1 cellular context compared by ENCODE assay signal in genomic region chr19:2866495-2867024, GRCh38.
TF ChIP-seq lines count a peak whose summit lies in the region.

No MANE protein-coding gene starts in this region.

TF ChIP-seq in HepG2, 621 proteins besides CTCF, POLR2A, EP300 and RAD21 (continues in another document):
- TF ChIP-seq BCL3 (CRISPR knock-in tag; IDR thresholded peaks at IDR 0.05) (no peak), RARA (CRISPR knock-in tag; IDR thresholded peaks at IDR 0.05) (peak; percentile 23; the same call in 1 of the 2 replicates), MAZ (IDR thresholded peaks at IDR 0.05; ENCODE audit: borderline replicate concordance, low read depth, low read length) (0 out of 2 replicates have a peak, but pooled peaks have one; percentile 16), MAZ (CRISPR knock-in tag; IDR thresholded peaks at IDR 0.05; ENCODE audit: low read depth) (no peak), ZBTB20 (CRISPR knock-in tag; IDR thresholded peaks at IDR 0.05; ENCODE audit: borderline replicate concordance, low read depth) (0 out of 2 replicates have a peak, but pooled peaks have one; percentile 16), ZMYM3 (CRISPR knock-in tag; IDR thresholded peaks at IDR 0.05) (peak; percentile 34; the same call in 1 of the 2 replicates), NR2F6 (IDR thresholded peaks at IDR 0.05) (peak; percentile 31; the same call in 1 of the 2 replicates), NR2F6 (CRISPR knock-in tag; IDR thresholded peaks at IDR 0.05) (peak; percentile 62), ZFX (CRISPR knock-in tag; IDR thresholded peaks at IDR 0.05; ENCODE audit: low read depth) (peak; percentile 53; the same call in 1 of the 2 replicates), ZNF280D (CRISPR knock-in tag; IDR thresholded peaks at IDR 0.05) (0 out of 2 replicates have a peak, but pooled peaks have one; percentile 32), ZNF644 (CRISPR knock-in tag; IDR thresholded peaks at IDR 0.05; ENCODE audit: low read depth) (peak; percentile 39; the same call in 1 of the 2 replicates), HOXA3 (CRISPR knock-in tag; IDR thresholded peaks at IDR 0.05) (peak; percentile 30; the same call in 1 of the 2 replicates), ZNF605 (CRISPR knock-in tag; IDR thresholded peaks at IDR 0.05) (peak; percentile 34; the same call in 1 of the 2 replicates), ZNF335 (CRISPR knock-in tag; IDR thresholded peaks at IDR 0.05) (peak; percentile 23), SOX5 (CRISPR knock-in tag; IDR thresholded peaks at IDR 0.05; ENCODE audit: borderline replicate concordance) (peak; percentile 4; the same call in 1 of the 2 replicates), ZSCAN21 (CRISPR knock-in tag; IDR thresholded peaks at IDR 0.05; ENCODE audit: borderline replicate concordance) (0 out of 2 replicates have a peak, but pooled peaks have one; percentile 5), ZBTB38 (CRISPR knock-in tag; IDR thresholded peaks at IDR 0.05) (0 out of 2 replicates have a peak, but pooled peaks have one; percentile 9), KDM5A (IDR thresholded peaks at IDR 0.05; ENCODE audit: borderline replicate concordance, low read length) (peak; percentile 4; the same call in 1 of the 2 replicates), ZNF296 (CRISPR knock-in tag; conservative IDR thresholded peaks at IDR 0.05) (0 out of 2 replicates have a peak, but pooled peaks have one; percentile 29), IRF2 (CRISPR knock-in tag; IDR thresholded peaks at IDR 0.05) (0 out of 2 replicates have a peak, but pooled peaks have one; percentile 23), ZNF761 (CRISPR knock-in tag; conservative IDR thresholded peaks at IDR 0.05) (0 out of 2 replicates have a peak, but pooled peaks have one; percentile 13), TMF1 (CRISPR knock-in tag; IDR thresholded peaks at IDR 0.05; ENCODE audit: low read depth) (0 out of 2 replicates have a peak, but pooled peaks have one; percentile 8), MAX (IDR thresholded peaks at IDR 0.05) (0 out of 2 replicates have a peak, but pooled peaks have one; percentile 7), ONECUT2 (CRISPR knock-in tag; IDR thresholded peaks at IDR 0.05) (no peak), SAP130 (CRISPR knock-in tag; IDR thresholded peaks at IDR 0.05; ENCODE audit: low read depth) (peak; percentile 43), ZNF891 (CRISPR knock-in tag; IDR thresholded peaks at IDR 0.05) (no peak), ZNF772 (CRISPR knock-in tag; IDR thresholded peaks at IDR 0.05) (no peak), GATAD2A (CRISPR knock-in tag; IDR thresholded peaks at IDR 0.05) (peak; percentile 10; the same call in 1 of the 2 replicates), ZBTB7A (CRISPR knock-in tag; IDR thresholded peaks at IDR 0.05) (peak; percentile 67; the same call in 1 of the 2 replicates), TSC22D2 (CRISPR knock-in tag; IDR thresholded peaks at IDR 0.05; ENCODE audit: borderline replicate concordance) (no peak), HDAC1 (CRISPR knock-in tag; IDR thresholded peaks at IDR 0.05) (peak; percentile 42; the same call in 1 of the 2 replicates), KAT8 (CRISPR knock-in tag; IDR thresholded peaks at IDR 0.05) (0 out of 2 replicates have a peak, but pooled peaks have one; percentile 10), ZNF431 (CRISPR knock-in tag; IDR thresholded peaks at IDR 0.05; ENCODE audit: borderline replicate concordance, low read depth) (no peak), ZNF136 (CRISPR knock-in tag; IDR thresholded peaks at IDR 0.05; ENCODE audit: low read depth) (0 out of 2 replicates have a peak, but pooled peaks have one; percentile 37), NCOA2 (CRISPR knock-in tag; IDR thresholded peaks at IDR 0.05) (peak; percentile 4), SPEN (CRISPR knock-in tag; IDR thresholded peaks at IDR 0.05; ENCODE audit: low read depth) (no peak), ZBTB7B (CRISPR knock-in tag; IDR thresholded peaks at IDR 0.05) (peak; percentile 66), ZNF329 (CRISPR knock-in tag; IDR thresholded peaks at IDR 0.05; ENCODE audit: low read depth) (no peak), ZNF781 (CRISPR knock-in tag; IDR thresholded peaks at IDR 0.05; ENCODE audit: borderline replicate concordance, not compliant biosample characterization) (peak; percentile 8)
- TF ChIP-seq, protein P1, sequence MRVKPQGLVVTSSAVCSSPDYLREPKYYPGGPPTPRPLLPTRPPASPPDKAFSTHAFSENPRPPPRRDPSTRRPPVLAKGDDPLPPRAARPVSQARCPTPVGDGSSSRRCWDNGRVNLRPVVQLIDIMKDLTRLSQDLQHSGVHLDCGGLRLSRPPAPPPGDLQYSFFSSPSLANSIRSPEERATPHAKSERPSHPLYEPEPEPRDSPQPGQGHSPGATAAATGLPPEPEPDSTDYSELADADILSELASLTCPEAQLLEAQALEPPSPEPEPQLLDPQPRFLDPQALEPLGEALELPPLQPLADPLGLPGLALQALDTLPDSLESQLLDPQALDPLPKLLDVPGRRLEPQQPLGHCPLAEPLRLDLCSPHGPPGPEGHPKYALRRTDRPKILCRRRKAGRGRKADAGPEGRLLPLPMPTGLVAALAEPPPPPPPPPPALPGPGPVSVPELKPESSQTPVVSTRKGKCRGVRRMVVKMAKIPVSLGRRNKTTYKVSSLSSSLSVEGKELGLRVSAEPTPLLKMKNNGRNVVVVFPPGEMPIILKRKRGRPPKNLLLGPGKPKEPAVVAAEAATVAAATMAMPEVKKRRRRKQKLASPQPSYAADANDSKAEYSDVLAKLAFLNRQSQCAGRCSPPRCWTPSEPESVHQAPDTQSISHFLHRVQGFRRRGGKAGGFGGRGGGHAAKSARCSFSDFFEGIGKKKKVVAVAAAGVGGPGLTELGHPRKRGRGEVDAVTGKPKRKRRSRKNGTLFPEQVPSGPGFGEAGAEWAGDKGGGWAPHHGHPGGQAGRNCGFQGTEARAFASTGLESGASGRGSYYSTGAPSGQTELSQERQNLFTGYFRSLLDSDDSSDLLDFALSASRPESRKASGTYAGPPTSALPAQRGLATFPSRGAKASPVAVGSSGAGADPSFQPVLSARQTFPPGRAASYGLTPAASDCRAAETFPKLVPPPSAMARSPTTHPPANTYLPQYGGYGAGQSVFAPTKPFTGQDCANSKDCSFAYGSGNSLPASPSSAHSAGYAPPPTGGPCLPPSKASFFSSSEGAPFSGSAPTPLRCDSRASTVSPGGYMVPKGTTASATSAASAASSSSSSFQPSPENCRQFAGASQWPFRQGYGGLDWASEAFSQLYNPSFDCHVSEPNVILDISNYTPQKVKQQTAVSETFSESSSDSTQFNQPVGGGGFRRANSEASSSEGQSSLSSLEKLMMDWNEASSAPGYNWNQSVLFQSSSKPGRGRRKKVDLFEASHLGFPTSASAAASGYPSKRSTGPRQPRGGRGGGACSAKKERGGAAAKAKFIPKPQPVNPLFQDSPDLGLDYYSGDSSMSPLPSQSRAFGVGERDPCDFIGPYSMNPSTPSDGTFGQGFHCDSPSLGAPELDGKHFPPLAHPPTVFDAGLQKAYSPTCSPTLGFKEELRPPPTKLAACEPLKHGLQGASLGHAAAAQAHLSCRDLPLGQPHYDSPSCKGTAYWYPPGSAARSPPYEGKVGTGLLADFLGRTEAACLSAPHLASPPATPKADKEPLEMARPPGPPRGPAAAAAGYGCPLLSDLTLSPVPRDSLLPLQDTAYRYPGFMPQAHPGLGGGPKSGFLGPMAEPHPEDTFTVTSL (CRISPR knock-in tag; IDR thresholded peaks at IDR 0.05; ENCODE audit: borderline replicate concordance): no peak
- TF ChIP-seq, protein P2, sequence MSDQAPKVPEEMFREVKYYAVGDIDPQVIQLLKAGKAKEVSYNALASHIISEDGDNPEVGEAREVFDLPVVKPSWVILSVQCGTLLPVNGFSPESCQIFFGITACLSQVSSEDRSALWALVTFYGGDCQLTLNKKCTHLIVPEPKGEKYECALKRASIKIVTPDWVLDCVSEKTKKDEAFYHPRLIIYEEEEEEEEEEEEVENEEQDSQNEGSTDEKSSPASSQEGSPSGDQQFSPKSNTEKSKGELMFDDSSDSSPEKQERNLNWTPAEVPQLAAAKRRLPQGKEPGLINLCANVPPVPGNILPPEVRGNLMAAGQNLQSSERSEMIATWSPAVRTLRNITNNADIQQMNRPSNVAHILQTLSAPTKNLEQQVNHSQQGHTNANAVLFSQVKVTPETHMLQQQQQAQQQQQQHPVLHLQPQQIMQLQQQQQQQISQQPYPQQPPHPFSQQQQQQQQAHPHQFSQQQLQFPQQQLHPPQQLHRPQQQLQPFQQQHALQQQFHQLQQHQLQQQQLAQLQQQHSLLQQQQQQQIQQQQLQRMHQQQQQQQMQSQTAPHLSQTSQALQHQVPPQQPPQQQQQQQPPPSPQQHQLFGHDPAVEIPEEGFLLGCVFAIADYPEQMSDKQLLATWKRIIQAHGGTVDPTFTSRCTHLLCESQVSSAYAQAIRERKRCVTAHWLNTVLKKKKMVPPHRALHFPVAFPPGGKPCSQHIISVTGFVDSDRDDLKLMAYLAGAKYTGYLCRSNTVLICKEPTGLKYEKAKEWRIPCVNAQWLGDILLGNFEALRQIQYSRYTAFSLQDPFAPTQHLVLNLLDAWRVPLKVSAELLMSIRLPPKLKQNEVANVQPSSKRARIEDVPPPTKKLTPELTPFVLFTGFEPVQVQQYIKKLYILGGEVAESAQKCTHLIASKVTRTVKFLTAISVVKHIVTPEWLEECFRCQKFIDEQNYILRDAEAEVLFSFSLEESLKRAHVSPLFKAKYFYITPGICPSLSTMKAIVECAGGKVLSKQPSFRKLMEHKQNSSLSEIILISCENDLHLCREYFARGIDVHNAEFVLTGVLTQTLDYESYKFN (CRISPR knock-in tag; conservative IDR thresholded peaks at IDR 0.05): peak; percentile 20; the same call in 1 of the 2 replicates
- TF ChIP-seq, protein P3, sequence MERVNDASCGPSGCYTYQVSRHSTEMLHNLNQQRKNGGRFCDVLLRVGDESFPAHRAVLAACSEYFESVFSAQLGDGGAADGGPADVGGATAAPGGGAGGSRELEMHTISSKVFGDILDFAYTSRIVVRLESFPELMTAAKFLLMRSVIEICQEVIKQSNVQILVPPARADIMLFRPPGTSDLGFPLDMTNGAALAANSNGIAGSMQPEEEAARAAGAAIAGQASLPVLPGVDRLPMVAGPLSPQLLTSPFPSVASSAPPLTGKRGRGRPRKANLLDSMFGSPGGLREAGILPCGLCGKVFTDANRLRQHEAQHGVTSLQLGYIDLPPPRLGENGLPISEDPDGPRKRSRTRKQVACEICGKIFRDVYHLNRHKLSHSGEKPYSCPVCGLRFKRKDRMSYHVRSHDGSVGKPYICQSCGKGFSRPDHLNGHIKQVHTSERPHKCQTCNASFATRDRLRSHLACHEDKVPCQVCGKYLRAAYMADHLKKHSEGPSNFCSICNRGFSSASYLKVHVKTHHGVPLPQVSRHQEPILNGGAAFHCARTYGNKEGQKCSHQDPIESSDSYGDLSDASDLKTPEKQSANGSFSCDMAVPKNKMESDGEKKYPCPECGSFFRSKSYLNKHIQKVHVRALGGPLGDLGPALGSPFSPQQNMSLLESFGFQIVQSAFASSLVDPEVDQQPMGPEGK (CRISPR knock-in tag; IDR thresholded peaks at IDR 0.05): peak; percentile 37
- TF ChIP-seq, protein P4, sequence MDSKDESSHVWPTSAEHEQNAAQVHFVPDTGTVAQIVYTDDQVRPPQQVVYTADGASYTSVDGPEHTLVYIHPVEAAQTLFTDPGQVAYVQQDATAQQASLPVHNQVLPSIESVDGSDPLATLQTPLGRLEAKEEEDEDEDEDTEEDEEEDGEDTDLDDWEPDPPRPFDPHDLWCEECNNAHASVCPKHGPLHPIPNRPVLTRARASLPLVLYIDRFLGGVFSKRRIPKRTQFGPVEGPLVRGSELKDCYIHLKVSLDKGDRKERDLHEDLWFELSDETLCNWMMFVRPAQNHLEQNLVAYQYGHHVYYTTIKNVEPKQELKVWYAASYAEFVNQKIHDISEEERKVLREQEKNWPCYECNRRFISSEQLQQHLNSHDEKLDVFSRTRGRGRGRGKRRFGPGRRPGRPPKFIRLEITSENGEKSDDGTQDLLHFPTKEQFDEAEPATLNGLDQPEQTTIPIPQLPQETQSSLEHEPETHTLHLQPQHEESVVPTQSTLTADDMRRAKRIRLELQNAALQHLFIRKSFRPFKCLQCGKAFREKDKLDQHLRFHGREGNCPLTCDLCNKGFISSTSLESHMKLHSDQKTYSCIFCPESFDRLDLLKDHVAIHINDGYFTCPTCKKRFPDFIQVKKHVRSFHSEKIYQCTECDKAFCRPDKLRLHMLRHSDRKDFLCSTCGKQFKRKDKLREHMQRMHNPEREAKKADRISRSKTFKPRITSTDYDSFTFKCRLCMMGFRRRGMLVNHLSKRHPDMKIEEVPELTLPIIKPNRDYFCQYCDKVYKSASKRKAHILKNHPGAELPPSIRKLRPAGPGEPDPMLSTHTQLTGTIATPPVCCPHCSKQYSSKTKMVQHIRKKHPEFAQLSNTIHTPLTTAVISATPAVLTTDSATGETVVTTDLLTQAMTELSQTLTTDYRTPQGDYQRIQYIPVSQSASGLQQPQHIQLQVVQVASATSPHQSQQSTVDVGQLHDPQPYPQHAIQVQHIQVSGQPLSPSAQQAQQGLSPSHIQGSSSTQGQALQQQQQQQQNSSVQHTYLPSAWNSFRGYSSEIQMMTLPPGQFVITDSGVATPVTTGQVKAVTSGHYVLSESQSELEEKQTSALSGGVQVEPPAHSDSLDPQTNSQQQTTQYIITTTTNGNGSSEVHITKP (CRISPR knock-in tag; IDR thresholded peaks at IDR 0.05; ENCODE audit: low read depth): 0 out of 2 replicates have a peak, but pooled peaks have one; percentile 21
